8 cellular contexts compared by ENCODE assay signal in genomic region chr4:128285085-128286023, GRCh38. TPM values are rescaled to one million over a fixed set of nuclear protein-coding genes. Genes with fewer than 3 reads are reported as not detected.
DNase-seq lines count a peak whose midpoint lies in the region; ATAC-seq and TF ChIP-seq lines count a peak whose summit lies in the region.

No MANE protein-coding gene starts in this region.

- peaks cover 2% of the 10 kb centered on the region; the same call in 1 of the 2 replicates for H3K9me3 ChIP-seq in AG04450 (ENCODE audit: control insufficient read depth, insufficient read depth, low read length)
- H3K9me3 ChIP-seq in HCT116 (ENCODE audit: control insufficient read depth in 1 of 2, insufficient read depth in 1 of 2, low read depth in 1 of 2, low read length in 2 of 2): no peaks in the 10 kb centered on the region
- no peaks in the 10 kb centered on the region for H3K9me3 ChIP-seq in lower lobe of right lung
- no peaks in the 10 kb centered on the region for H3K9me3 ChIP-seq in adrenal gland (replicated peaks in 1 of 3)

- H3K4me1 ChIP-seq in HCT116 (ENCODE audit: control insufficient read depth in 1 of 2, insufficient read depth in 2 of 2, low read length in 2 of 2) (peaks cover 10 to 19% of the 10 kb centered on the region in 2 experiments; a peak in 3 of 4 replicates), lower lobe of right lung (peaks cover 26% of the 10 kb centered on the region), adrenal gland (replicated peaks in 1 of 2) (peaks cover 17 to 36% of the 10 kb centered on the region in 2 donors)

- no peak overlapping the region for H2AFZ ChIP-seq in HCT116 (ENCODE audit: low read depth, low read length, poor library complexity, severe bottlenecking)

- CTCF ChIA-PET in AG04450 (lab: Charles Lee): interaction anchor here (0.6 to 1.4 kb wide), 3 partner anchors 58 to 573 kb away, joined by 3 to 5 read pairs (median 4); no protein-coding TSS in a partner anchor
- CTCF ChIA-PET in HCT116 (lab: Charles Lee): no interaction called here

- no TSS peak for BruUV-seq in HCT116 (replicated peaks; lab: Mats Ljungman, UMichigan)

- H3K36me3 ChIP-seq in HCT116 (ENCODE audit: control insufficient read depth in 1 of 2, insufficient read depth in 2 of 2, low read length in 2 of 2) (no peaks in the 10 kb centered on the region), lower lobe of right lung (no peaks in the 10 kb centered on the region), adrenal gland (replicated peaks in 1 of 2) (no peaks in the 10 kb centered on the region)

- in situ Hi-C loops in astrocyte of the cerebellum (cut with HindIII; ENCODE audit: low sequenced_read_pairs): no loop called here

- no peak for TF ChIP-seq RAD21 in HCT116 (IDR thresholded peaks at IDR 0.05; ENCODE audit: low read depth)

- TF ChIP-seq CTCF in AG04450 (IDR thresholded peaks at IDR 0.05; ENCODE audit: low read depth, low read length): no peak
- no peak for TF ChIP-seq CTCF in HCT116 (IDR thresholded peaks at IDR 0.05 in 2 of 3, conservative IDR thresholded peaks at IDR 0.05 in 1 of 3; ENCODE audit: borderline replicate concordance in 1 of 3, insufficient read depth in 1 of 3, low read depth in 2 of 3, low read length in 2 of 3)
- no peak for TF ChIP-seq CTCF in astrocyte of the cerebellum (IDR thresholded peaks at IDR 0.05; ENCODE audit: low read depth, low read length, missing control alignments)
- no peak for TF ChIP-seq CTCF in lower lobe of right lung (IDR thresholded peaks at IDR 0.05)
- TF ChIP-seq CTCF in adrenal gland (IDR thresholded peaks at IDR 0.05): no peak

- no peaks in the 10 kb centered on the region for H3K9me2 ChIP-seq in HCT116 (ENCODE audit: insufficient read depth)

- TF ChIP-seq POLR2A in HCT116 (IDR thresholded peaks at IDR 0.05; ENCODE audit: borderline replicate concordance, extremely low read depth, insufficient read depth, insufficient read length): no peak
- TF ChIP-seq POLR2A in adrenal gland (IDR thresholded peaks at IDR 0.05): no peak

- 75 to 82% (median 78%) methylated on average over 18 of the region's 18 CpGs for WGBS in adrenal gland, 4 donors

- H3K4me3 ChIP-seq in AG04450 (ENCODE audit: low read depth, low read length): peak overlapping the region; percentile 87
- peak overlapping the region in 1 of 2 experiments; percentile 74; a peak in 1 of 4 replicates for H3K4me3 ChIP-seq in HCT116 (replicated peaks in 1 of 2; ENCODE audit: low read depth in 1 of 2, low read length in 2 of 2)
- peak overlapping the region; percentile 59 for H3K4me3 ChIP-seq in astrocyte of the cerebellum (ENCODE audit: low read depth, low read length)
- peak overlapping the region; percentile 81 for H3K4me3 ChIP-seq in lower lobe of right lung
- peak overlapping the region in 1 of 4 donors; percentile 72 for H3K4me3 ChIP-seq in adrenal gland

- H3K27me3 ChIP-seq in AG04450 (ENCODE audit: control insufficient read depth, insufficient read depth, low read length) (no peaks in the 10 kb centered on the region), HCT116 (ENCODE audit: insufficient read depth, low read length) (no peaks in the 10 kb centered on the region), lower lobe of right lung (ENCODE audit: low read depth) (no peaks in the 10 kb centered on the region), adrenal gland (no peaks in the 10 kb centered on the region)

- peak overlapping the region; percentile 89 for H3K4me2 ChIP-seq in HCT116 (ENCODE audit: low read length)

- ATAC-seq in HCT116: no peak
- ATAC-seq in lower lobe of right lung: no peak
- no peak for ATAC-seq in GM21576 (IDR thresholded peaks at IDR 0.05; ENCODE audit: unreplicated experiment)
- no peak for ATAC-seq in GM19397 (IDR thresholded peaks at IDR 0.05; ENCODE audit: unreplicated experiment)
- no peak for ATAC-seq in GM18907 (IDR thresholded peaks at IDR 0.05; ENCODE audit: unreplicated experiment)

- H3K9ac ChIP-seq in HCT116 (ENCODE audit: low read length): no peak overlapping the region

- no peak for DNase-seq in AG04450 (ENCODE audit: low read depth, low spot score)
- DNase-seq in HCT116 (ENCODE audit: low read depth, low spot score): no peak
- no peak for DNase-seq in astrocyte of the cerebellum (ENCODE audit: low read depth)
- DNase-seq in lower lobe of right lung: no peak
- DNase-seq in adrenal gland: no peak

- POLR2A ChIA-PET in AG04450 (lab: Yijun Ruan, JAX): interaction anchor here (0.7 to 3.1 kb wide), 7 partner anchors 8 to 232 kb away, joined by 3 to 23 read pairs (median 3); no protein-coding TSS in a partner anchor
- POLR2A ChIA-PET in HCT116 (lab: Charles Lee): no interaction called here

- H4K20me1 ChIP-seq in HCT116 (ENCODE audit: insufficient read depth): peaks cover 10% of the 10 kb centered on the region; the same call in 1 of the 2 replicates

- H3K27ac ChIP-seq in AG04450 (ENCODE audit: low read depth, low read length): no peak overlapping the region
- no peak overlapping the region for H3K27ac ChIP-seq in HCT116 (ENCODE audit: low read depth, low read length)
- H3K27ac ChIP-seq in lower lobe of right lung: no peak overlapping the region
- H3K27ac ChIP-seq in adrenal gland: peak overlapping the region in 2 of 5 donors; percentile 4 to 97

- peaks cover 67% of the 10 kb centered on the region for H3K79me2 ChIP-seq in HCT116 (ENCODE audit: insufficient read depth, low read length)

- RAD21 ChIA-PET in HCT116 (lab: Charles Lee; ENCODE audit: low non-redundant PET in 1 of 2, low total read pairs in 2 of 2, uncharacterized antibody in 2 of 2, unreplicated experiment in 2 of 2): no interaction called here

- intact Hi-C loops in HCT116 (cut with micrococcal nuclease): loop anchor here (5.0 to 10.0 kb wide), 3 partner anchors 221 to 527 kb away; partner anchors contain the start of gene LARP1B
- intact Hi-C loops in lower lobe of right lung (cut with DNase I): no loop called here
- intact Hi-C loops in adrenal gland (cut with DNase I): no loop called here

TF ChIP-seq in HCT116, 20 proteins besides CTCF, POLR2A, EP300 and RAD21:
- TF ChIP-seq ELF1 (IDR thresholded peaks at IDR 0.05; ENCODE audit: borderline replicate concordance, low read depth): no peak

RNA-seq across cellular contexts. Expression of gene PGRMC2, which starts 2.3 kb away (rescaled TPM):
- polyA plus RNA-seq in AG04450 (2011; rRNA removed): 43.5 and 50.9 TPM in 2 replicates
- polyA minus RNA-seq in AG04450 (2011; rRNA and poly(A)+ RNA removed): 8.3 and 14.9 TPM in 2 replicates
- total RNA-seq in HCT116 (2021; ENCODE audit: unreplicated experiment): 52.3 TPM
- polyA plus RNA-seq in HCT116 (2012): 13.9 and 14.9 TPM in 2 replicates
- total RNA-seq in lower lobe of right lung: 55.5 TPM
- 10 to 100 TPM; 23.5 to 97.8 (median 54.2) TPM for total RNA-seq in adrenal gland
- 100 to 1,000 TPM in 1 of 3 donors, 10 to 100 TPM in 2; 22.9 to 152 (median 25.7) TPM for polyA plus RNA-seq in adrenal gland
